Comparison of ENCODE assay signal across 8 cellular contexts in the genomic region with DNA sequence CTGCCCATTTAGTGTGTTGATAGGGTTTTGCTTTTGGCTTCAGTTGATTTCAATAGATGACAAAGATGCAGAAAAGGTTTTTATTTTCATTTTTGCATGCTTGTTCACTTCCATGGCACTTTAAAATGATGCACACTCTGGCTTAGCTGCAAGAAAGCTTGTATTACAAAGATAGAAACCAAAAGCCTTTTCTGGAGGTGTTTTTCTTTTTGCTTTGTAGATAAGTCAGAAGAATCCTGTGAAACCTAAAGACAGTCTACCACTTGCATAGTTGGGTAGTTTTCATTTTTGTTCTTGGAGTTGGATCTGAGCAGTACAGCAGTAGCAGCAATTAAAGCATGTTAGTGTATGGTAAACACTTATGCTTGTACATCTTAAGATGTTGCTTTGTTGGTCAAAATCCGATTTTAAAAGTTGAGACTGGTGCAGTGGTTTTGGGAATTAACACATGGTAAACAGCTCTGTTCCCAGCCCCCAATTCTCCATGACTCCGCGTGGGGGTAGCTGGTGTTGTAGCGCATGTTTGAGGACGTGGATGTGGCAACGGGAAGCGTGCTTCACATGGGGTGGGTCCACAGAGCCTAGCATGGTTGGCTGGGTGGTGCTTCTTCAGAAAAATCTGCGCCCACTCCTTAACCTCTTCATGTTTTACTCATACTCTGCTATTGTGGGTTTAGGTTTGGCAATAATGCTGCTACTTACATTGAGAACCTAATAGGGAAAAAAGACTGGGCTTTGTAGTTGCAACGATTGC. TPM values are rescaled to one million over a fixed set of nuclear protein-coding genes. Genes with fewer than 3 reads are reported as not detected.
DNase-seq lines count a peak whose midpoint lies in the region; ATAC-seq, FAIRE-seq and TF ChIP-seq lines count a peak whose summit lies in the region.

No MANE protein-coding gene starts in this region.

- peak; percentile 26 for FAIRE-seq in GM12891 (lab: Jason Lieb, UNC)

- H2AFZ ChIP-seq in neuronal stem cell (ENCODE audit: low read length), result no peak overlapping the region

- no peak overlapping the region for H4K8ac ChIP-seq in neuronal stem cell (ENCODE audit: low read depth, low read length)

- no peak overlapping the region for H3K18ac ChIP-seq in neuronal stem cell (ENCODE audit: low read length)

- H3K36me3 ChIP-seq in esophagus muscularis mucosa, result no peaks in the 10 kb centered on the region
- no peaks in the 10 kb centered on the region for H3K36me3 ChIP-seq in neuronal stem cell (replicated peaks in 1 of 2; ENCODE audit: control insufficient read depth in 2 of 2, insufficient read depth in 2 of 2, low read length in 2 of 2)

- no peak overlapping the region for H4K91ac ChIP-seq in neuronal stem cell (ENCODE audit: low read depth, low read length, poor library complexity)

- DNase-seq in GM12891 (ENCODE audit: insufficient read length, low spot score) (peak; percentile 40), GM20000 (ENCODE audit: low spot score) (peak; percentile 75), fibroblast of peridontal ligament (ENCODE audit: extremely low read depth) (peak; percentile 46), esophagus muscularis mucosa (ENCODE audit: extremely low spot score) (no peak), HuH-7 (ENCODE audit: low spot score) (no peak), neuronal stem cell (ENCODE audit: low spot score) (no peak), amniotic stem cell (lab: John Stamatoyannopoulos, UW) (no peak)

- no peak overlapping the region for H3K14ac ChIP-seq in neuronal stem cell (ENCODE audit: low read length)

- intact Hi-C loops in esophagus muscularis mucosa (cut with DNase I), result no loop called here

- H3K4me2 ChIP-seq in neuronal stem cell (ENCODE audit: insufficient read depth, low read length, poor library complexity, severe bottlenecking), result no peak overlapping the region

- TF ChIP-seq CTCF in GM20000 (IDR thresholded peaks at IDR 0.05; ENCODE audit: extremely low read depth, missing control alignments), result no peak
- TF ChIP-seq CTCF in esophagus muscularis mucosa (IDR thresholded peaks at IDR 0.05), result no peak

- no peaks in the 10 kb centered on the region for H3K79me1 ChIP-seq in neuronal stem cell (ENCODE audit: low read depth, low read length)

- no peak overlapping the region for H3K9ac ChIP-seq in neuronal stem cell (ENCODE audit: low read depth, low read length, poor library complexity)

- H3K9me3 ChIP-seq in esophagus muscularis mucosa, result no peaks in the 10 kb centered on the region
- peaks cover 0 to 7% of the 10 kb centered on the region in 2 donors for H3K9me3 ChIP-seq in neuronal stem cell (replicated peaks in 1 of 2; ENCODE audit: control insufficient read depth in 2 of 2, insufficient read depth in 1 of 2, low read depth in 1 of 2, low read length in 2 of 2)

- no peak for TF ChIP-seq EP300 in esophagus muscularis mucosa (IDR thresholded peaks at IDR 0.05)

- no peak overlapping the region for H3K4ac ChIP-seq in neuronal stem cell (ENCODE audit: low read length)

- 85% methylated on average over 8 of the region's 9 CpGs for WGBS in esophagus muscularis mucosa
- WGBS in neuronal stem cell (ENCODE audit: extremely low coverage in 2 of 2, insufficient read length in 2 of 2, insufficient replicate concordance in 1 of 2), 2 donors, result no CpG with 5 or more reads among the region's 9 CpGs

- no peak overlapping the region for H2BK15ac ChIP-seq in neuronal stem cell (ENCODE audit: low read length)

- TF ChIP-seq POLR2A in GM12891 (IDR thresholded peaks at IDR 0.05; ENCODE audit: low read depth, low read length), result no peak
- no peak for TF ChIP-seq POLR2A in esophagus muscularis mucosa (IDR thresholded peaks at IDR 0.05; ENCODE audit: low read depth)

- peak; percentile 66 for ATAC-seq in HG03442 (IDR thresholded peaks at IDR 0.05; ENCODE audit: unreplicated experiment)

- no peak overlapping the region for H2BK12ac ChIP-seq in neuronal stem cell (ENCODE audit: low read length)

- no peak overlapping the region for H3K4me3 ChIP-seq in esophagus muscularis mucosa
- H3K4me3 ChIP-seq in neuronal stem cell (ENCODE audit: low read length in 2 of 2), result no peak overlapping the region

- peaks cover 44 to 74% (median 68%) of the 10 kb centered on the region in 4 donors for H3K4me1 ChIP-seq in esophagus muscularis mucosa
- H3K4me1 ChIP-seq in neuronal stem cell (ENCODE audit: control insufficient read depth in 2 of 2, insufficient read depth in 1 of 2, low read depth in 1 of 2, low read length in 2 of 2), result peaks cover 0 to 4% of the 10 kb centered on the region in 2 donors

- no peak overlapping the region for H3K27ac ChIP-seq in esophagus muscularis mucosa (replicated peaks in 1 of 4)
- no peak overlapping the region for H3K27ac ChIP-seq in neuronal stem cell (replicated peaks; ENCODE audit: low read length)

- no peak overlapping the region for H2BK5ac ChIP-seq in neuronal stem cell (ENCODE audit: low read length)

- H3K23ac ChIP-seq in neuronal stem cell (ENCODE audit: low read depth, low read length, poor library complexity), result no peak overlapping the region

- H2AK5ac ChIP-seq in neuronal stem cell (ENCODE audit: low read depth, low read length), result no peak overlapping the region

- H2BK120ac ChIP-seq in neuronal stem cell (ENCODE audit: low read depth, low read length), result no peak overlapping the region

- H3K27me3 ChIP-seq in esophagus muscularis mucosa, result no peaks in the 10 kb centered on the region
- H3K27me3 ChIP-seq in neuronal stem cell (ENCODE audit: control insufficient read depth in 3 of 3, insufficient read depth in 3 of 3, low read depth in 1 of 3, low read length in 3 of 3), result no peaks in the 10 kb centered on the region

TF ChIP-seq in GM12891, 5 proteins besides CTCF, POLR2A, EP300 and RAD21:
- TF ChIP-seq SPI1 (IDR thresholded peaks at IDR 0.05; ENCODE audit: low read depth, low read length) (no peak), PAX5 (IDR thresholded peaks at IDR 0.05; ENCODE audit: insufficient read depth, low read length, severe bottlenecking) (no peak), POU2F2 (IDR thresholded peaks at IDR 0.05; ENCODE audit: low read depth, low read length) (no peak), POLR2AphosphoS5 (IDR thresholded peaks at IDR 0.05; ENCODE audit: low read depth, low read length) (no peak), TAF1 (IDR thresholded peaks at IDR 0.05; ENCODE audit: low read depth, low read length) (no peak)

RNA-seq across cellular contexts. Expression of a gene that starts 19.8 kb away (rescaled TPM):
- 23.7 TPM for polyA plus RNA-seq in GM12891 (2012; ENCODE audit: low read depth, missing spikeins)
- total RNA-seq in esophagus muscularis mucosa, result 10 to 100 TPM; 36.6 to 53.5 (median 47.0) TPM
- polyA plus RNA-seq in neuronal stem cell (2013, experiment 1 of 2), result 44.5 TPM
- 46.5 TPM for polyA plus RNA-seq in neuronal stem cell (2013, experiment 2 of 2)

Comparison
In these comparisons a context has a peak if more than half of its experiments do, and no peak if none do; other contexts are left out.
1. DNase-seq: peak in GM12891 (single experiment), GM20000 (single experiment) and fibroblast of peridontal ligament (single experiment); none in esophagus muscularis mucosa (single experiment), HuH-7 (single experiment), neuronal stem cell (single experiment) and amniotic stem cell (single experiment).